19 cellular contexts compared by ENCODE assay signal in the genomic region with DNA sequence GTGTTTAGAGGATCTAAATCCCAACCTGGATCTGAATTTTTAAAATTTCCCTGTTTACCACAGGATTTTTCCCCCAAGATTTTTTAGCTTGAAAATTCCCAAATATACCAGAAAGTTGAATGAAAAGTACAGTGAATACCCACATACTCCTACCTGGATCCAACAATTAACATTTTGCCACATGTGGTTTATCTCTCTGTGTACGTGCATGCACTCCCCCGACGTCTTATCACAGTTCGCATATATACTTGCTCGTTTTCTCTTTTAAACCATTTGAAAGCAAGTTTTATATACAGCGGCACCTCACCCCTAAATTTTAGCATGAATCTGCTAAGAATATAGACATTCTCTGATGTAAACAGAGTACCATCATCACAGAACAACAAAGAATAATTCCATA.
DNase-seq lines count a peak whose midpoint lies in the region; ATAC-seq and TF ChIP-seq lines count a peak whose summit lies in the region.
"Had no signal": no experiment of that assay in that cellular context is flagged by ENCODE, and none has a peak within 500 bp of the region (broad histone marks: within the 10 kb centered on the region; RNA-seq: fewer than 3 reads in every experiment).

No MANE protein-coding gene starts in this region.

- 74 to 85% methylated on average over 6 of the region's 6 CpGs for WGBS in testis, 2 donors

- H3K9me3 ChIP-seq in neural progenitor cell (ENCODE audit: low read depth) = no peaks in the 10 kb centered on the region
- no peaks in the 10 kb centered on the region for H3K9me3 ChIP-seq in testis
- H3K9me3 ChIP-seq: BE2C, BLaER1, Caco-2 had no signal

- no peak for TF ChIP-seq CTCF in chondrocyte (IDR thresholded peaks at IDR 0.05)
- TF ChIP-seq CTCF in neural progenitor cell (IDR thresholded peaks at IDR 0.05) = no peak
- TF ChIP-seq CTCF in testis (IDR thresholded peaks at IDR 0.05) = no peak

- H3K27me3 ChIP-seq in neural progenitor cell (no peaks in the 10 kb centered on the region), testis (no peaks in the 10 kb centered on the region)
- H3K27me3 ChIP-seq: BE2C, BLaER1 had no signal

- no peak overlapping the region for H3K27ac ChIP-seq in neural progenitor cell
- H3K27ac ChIP-seq in testis = no peak overlapping the region
- H3K27ac ChIP-seq: BLaER1 had no signal

- no peak overlapping the region for H3K4me3 Mint-ChIP-seq in chondrocyte (ENCODE audit: unreplicated experiment)
- H3K4me3 Mint-ChIP-seq in neural progenitor cell = no peak overlapping the region
- no peak overlapping the region for H3K4me3 Mint-ChIP-seq in stimulated activated effector memory CD8-positive, alpha-beta T cell treated with anti-CD3 and anti-CD28 coated beads, Interleukin-12 subunit alpha, Interleukin-12 subunit beta, amount 100 ng/mL, for 72 hours
- H3K4me3 Mint-ChIP-seq: CD14-positive monocyte; CD4-positive, CD25-positive, alpha-beta regulatory T cell; CD8-positive, alpha-beta T cell had no signal

- H3K4me1 Mint-ChIP-seq in chondrocyte (ENCODE audit: low read depth) (peaks cover 61% of the 10 kb centered on the region), neural progenitor cell (peaks cover 23% of the 10 kb centered on the region)
- H3K4me1 Mint-ChIP-seq in stimulated activated effector memory CD8-positive, alpha-beta T cell treated with anti-CD3 and anti-CD28 coated beads, Interleukin-12 subunit alpha, Interleukin-12 subunit beta, amount 100 ng/mL, for 72 hours = peaks cover 6% of the 10 kb centered on the region

- H2AFZ ChIP-seq in neural progenitor cell (replicated peaks) = no peak overlapping the region

- no peaks in the 10 kb centered on the region for H3K79me2 ChIP-seq in neural progenitor cell (ENCODE audit: low read depth)

- peaks cover 3% of the 10 kb centered on the region for H3F3A ChIP-seq in neural progenitor cell (ENCODE audit: low read depth)

- in situ Hi-C loops in G401 (cut with HindIII; ENCODE audit: low sequenced_read_pairs) = no loop called here

- H3K36me3 Mint-ChIP-seq in chondrocyte (ENCODE audit: low read depth) (no peaks in the 10 kb centered on the region), neural progenitor cell (no peaks in the 10 kb centered on the region)
- H3K36me3 Mint-ChIP-seq in stimulated activated effector memory CD8-positive, alpha-beta T cell treated with anti-CD3 and anti-CD28 coated beads, Interleukin-12 subunit alpha, Interleukin-12 subunit beta, amount 100 ng/mL, for 72 hours = no peaks in the 10 kb centered on the region

- no peak for TF ChIP-seq POLR2A in testis (IDR thresholded peaks at IDR 0.05)

- H3K36me3 ChIP-seq in neural progenitor cell (no peaks in the 10 kb centered on the region), testis (ENCODE audit: low read depth, missing control alignments) (no peaks in the 10 kb centered on the region)
- H3K36me3 ChIP-seq: BE2C had no signal

- peak overlapping the region; percentile 90 for H3K27ac Mint-ChIP-seq in chondrocyte (ENCODE audit: unreplicated experiment)
- no peak overlapping the region for H3K27ac Mint-ChIP-seq in neural progenitor cell
- H3K27ac Mint-ChIP-seq in stimulated activated effector memory CD8-positive, alpha-beta T cell treated with anti-CD3 and anti-CD28 coated beads, Interleukin-12 subunit alpha, Interleukin-12 subunit beta, amount 100 ng/mL, for 72 hours = peak overlapping the region; percentile 37
- H3K27ac Mint-ChIP-seq: CD8-positive, alpha-beta T cell had no signal

- peaks cover 14% of the 10 kb centered on the region for H3K4me1 ChIP-seq in neural progenitor cell
- peaks cover 17% of the 10 kb centered on the region for H3K4me1 ChIP-seq in testis
- H3K4me1 ChIP-seq: BE2C, BLaER1, Caco-2 had no signal

- H3K9ac ChIP-seq in neural progenitor cell = no peak overlapping the region
- H3K9ac ChIP-seq: BLaER1 had no signal

- DNase-seq in chondrocyte (ENCODE audit: low spot score) (no peak), neural progenitor cell (ENCODE audit: low spot score) (no peak), Right ventricle myocardium inferior (ENCODE audit: missing footprints) (no peak), testis (no peak), G401 (ENCODE audit: low spot score) (no peak)
- no peak for DNase-seq in stimulated activated effector memory CD8-positive, alpha-beta T cell treated with anti-CD3 and anti-CD28 coated beads, Interleukin-12 subunit alpha, Interleukin-12 subunit beta, amount 100 ng/mL, for 72 hours (ENCODE audit: low spot score in 2 of 2)
- DNase-seq: 8988T; ACHN; BE2C; C1 segment of cervical spinal cord; Caco-2; Calu3; CD4-positive, CD25-positive, alpha-beta regulatory T cell; CD8-positive, alpha-beta T cell; DMS79 treated with DMSO at 0.1 percent for 48 hours; GDM1 had no signal

- intact Hi-C loops in Right ventricle myocardium inferior (cut with DNase I) (no loop called here), testis (cut with DNase I; ENCODE audit: low total_unique reads) (no loop called here)

- H3K4me3 ChIP-seq in neural progenitor cell (no peak overlapping the region), testis (no peak overlapping the region)
- H3K4me3 ChIP-seq: BLaER1, GM12878 had no signal

- H4K20me1 ChIP-seq in neural progenitor cell (ENCODE audit: low read depth) = no peaks in the 10 kb centered on the region
- H4K20me1 ChIP-seq: BLaER1 had no signal

- no peak for ATAC-seq in stimulated activated effector memory CD8-positive, alpha-beta T cell treated with anti-CD3 and anti-CD28 coated beads, Interleukin-12 subunit alpha, Interleukin-12 subunit beta, amount 100 ng/mL, for 72 hours
- no peak for ATAC-seq in Right ventricle myocardium inferior
- ATAC-seq: CD8-positive, alpha-beta T cell; GM12878 had no signal

- H3K9me3 Mint-ChIP-seq in chondrocyte (ENCODE audit: low read depth) = peaks cover 4% of the 10 kb centered on the region
- H3K9me3 Mint-ChIP-seq in neural progenitor cell = no peaks in the 10 kb centered on the region
- no peaks in the 10 kb centered on the region for H3K9me3 Mint-ChIP-seq in stimulated activated effector memory CD8-positive, alpha-beta T cell treated with anti-CD3 and anti-CD28 coated beads, Interleukin-12 subunit alpha, Interleukin-12 subunit beta, amount 100 ng/mL, for 72 hours
- H3K9me3 Mint-ChIP-seq: CD4-positive, CD25-positive, alpha-beta regulatory T cell; CD8-positive, alpha-beta T cell had no signal

- no peaks in the 10 kb centered on the region for H3K27me3 Mint-ChIP-seq in chondrocyte (ENCODE audit: low read depth)
- no peaks in the 10 kb centered on the region for H3K27me3 Mint-ChIP-seq in neural progenitor cell (ENCODE audit: insufficient read depth, low read depth)
- H3K27me3 Mint-ChIP-seq: CD4-positive, CD25-positive, alpha-beta regulatory T cell had no signal

- peak overlapping the region; percentile 29 for H3K4me2 ChIP-seq in neural progenitor cell
- H3K4me2 ChIP-seq: BLaER1 had no signal
